Comparison of ENCODE assay signal across 12 cellular contexts in genomic region chr14:22491683-22492483, GRCh38.
A peak's percentile ranks its signal among the peaks of the same experiment; 100 is the strongest.
DNase-seq lines count a peak whose midpoint lies in the region; ATAC-seq, FAIRE-seq and TF ChIP-seq lines count a peak whose summit lies in the region.
"Had no signal": no experiment of that assay in that cellular context is flagged by ENCODE, and none has a peak within 500 bp of the region (broad histone marks: within the 10 kb centered on the region; RNA-seq: fewer than 3 reads in every experiment).

No MANE protein-coding gene starts in this region.

- H3K4me3 Mint-ChIP-seq in CD4-positive, alpha-beta T cell, result peak overlapping the region; percentile 95
- no peak overlapping the region for H3K4me3 Mint-ChIP-seq in type B pancreatic cell

- peak; percentile 26; the same call in 1 of the 2 replicates for TF ChIP-seq RAD21 in GM12878 (IDR thresholded peaks at IDR 0.05; ENCODE audit: insufficient read depth, low read depth, low read length)

- peak overlapping the region; percentile 93 for H3K27ac Mint-ChIP-seq in CD4-positive, alpha-beta T cell
- no peak overlapping the region for H3K27ac Mint-ChIP-seq in type B pancreatic cell

- peak; percentile 69 to 92; a peak in 3 of 4 replicates for TF ChIP-seq EP300 in GM12878 (IDR thresholded peaks at IDR 0.05; ENCODE audit: borderline replicate concordance in 1 of 2, control insufficient read depth in 1 of 2, low read depth in 2 of 2, low read length in 2 of 2)

- H3K9me3 Mint-ChIP-seq in CD4-positive, alpha-beta T cell, result no peaks in the 10 kb centered on the region
- H3K9me3 Mint-ChIP-seq in type B pancreatic cell, result no peaks in the 10 kb centered on the region

- H3K79me2 ChIP-seq in GM12878 (ENCODE audit: control insufficient read depth, insufficient read depth, low read length), result peaks cover 60% of the 10 kb centered on the region

- CTCF ChIA-PET in CD4-positive, alpha-beta T cell (lab: Charles Lee), result interaction anchor here (1.2 to 2.0 kb wide), 2 partner anchors 65 to 78 kb away, joined by 4 to 5 read pairs; no protein-coding TSS in a partner anchor
- CTCF ChIA-PET in GM12878 (lab: Yijun Ruan, JAX), result interaction anchor here (0.7 to 12.6 kb wide), 11 partner anchors 16 to 111 kb away, joined by 3 to 171 read pairs (median 6); no protein-coding TSS in a partner anchor

- no peak for FAIRE-seq in GM12878 (lab: Jason Lieb, UNC)
- FAIRE-seq: H1, K562 had no signal

- H3K36me3 ChIP-seq in GM12878 (ENCODE audit: control insufficient read depth in 2 of 2, insufficient read depth in 2 of 2, low read length in 1 of 2), result no peaks in the 10 kb centered on the region

- H3K9ac ChIP-seq in GM12878 (ENCODE audit: control insufficient read depth, insufficient read depth, low read length), result peak overlapping the region; percentile 77

- no peak overlapping the region for H2AFZ ChIP-seq in GM12878 (ENCODE audit: control insufficient read depth, low read depth, low read length)

- peaks cover 67% of the 10 kb centered on the region for H3K4me1 Mint-ChIP-seq in CD4-positive, alpha-beta T cell (ENCODE audit: low read depth)
- peaks cover 34% of the 10 kb centered on the region for H3K4me1 Mint-ChIP-seq in type B pancreatic cell (ENCODE audit: unreplicated experiment)

- ATAC-seq in CD4-positive, alpha-beta T cell (ENCODE audit: poor library complexity), result peak; percentile 45
- ATAC-seq in GM18867 (IDR thresholded peaks at IDR 0.05; ENCODE audit: unreplicated experiment) (peak; percentile 33), HG03108 (IDR thresholded peaks at IDR 0.05; ENCODE audit: unreplicated experiment) (peak; percentile 25), GM12878 (peak; percentile 57)
- ATAC-seq: K562, PC-3 had no signal

- H3K4me3 ChIP-seq in GM12878, result peak overlapping the region; percentile 45
- H3K4me3 ChIP-seq: K562 had no signal

- H3K36me3 Mint-ChIP-seq in CD4-positive, alpha-beta T cell (ENCODE audit: low read depth), result peaks cover 96% of the 10 kb centered on the region
- H3K36me3 Mint-ChIP-seq in type B pancreatic cell, result no peaks in the 10 kb centered on the region

- no peak for TF ChIP-seq CTCF in CD4-positive, alpha-beta T cell (IDR thresholded peaks at IDR 0.05)
- TF ChIP-seq CTCF in GM12878 (IDR thresholded peaks at IDR 0.05 in 2 of 3, conservative IDR thresholded peaks at IDR 0.05 in 1 of 3; ENCODE audit: control insufficient read depth in 2 of 3, extremely low read depth in 1 of 3, insufficient read depth in 1 of 3, low read depth in 3 of 3, low read length in 3 of 3), result no peak
- no peak for TF ChIP-seq CTCF in type B pancreatic cell (conservative IDR thresholded peaks at IDR 0.05)

- no peaks in the 10 kb centered on the region for H4K20me1 ChIP-seq in GM12878 (ENCODE audit: control insufficient read depth, insufficient read depth)

- RAD21 ChIA-PET in GM12878 (lab: Charles Lee; ENCODE audit: unreplicated experiment), result interaction anchor here (0.8 to 27.9 kb wide), 21 partner anchors 11 to 322 kb away, joined by 3 to 797 read pairs (median 5); no protein-coding TSS in a partner anchor

- TF ChIP-seq POLR2A in GM12878 (IDR thresholded peaks at IDR 0.05; ENCODE audit: low read depth, low read length), result peak; percentile 68

- no peaks in the 10 kb centered on the region for H3K27me3 Mint-ChIP-seq in CD4-positive, alpha-beta T cell
- H3K27me3 Mint-ChIP-seq in type B pancreatic cell, result peaks cover 40% of the 10 kb centered on the region

- H3K4me1 ChIP-seq in GM12878 (ENCODE audit: control insufficient read depth, insufficient read depth, low read length), result peaks cover 86% of the 10 kb centered on the region

- H3K27ac ChIP-seq in CD4-positive, alpha-beta T cell (ENCODE audit: low read depth, low read length), result peak overlapping the region; percentile 75
- H3K27ac ChIP-seq in GM12878 (ENCODE audit: control insufficient read depth, insufficient read depth), result peak overlapping the region; percentile 98

- H3K27me3 ChIP-seq in CD4-positive, alpha-beta T cell (ENCODE audit: control insufficient read depth, insufficient read depth, low read length), result no peaks in the 10 kb centered on the region
- no peaks in the 10 kb centered on the region for H3K27me3 ChIP-seq in GM12878 (replicated peaks in 1 of 2; ENCODE audit: control insufficient read depth in 2 of 2, insufficient read depth in 2 of 2, low read length in 1 of 2)

- peak in 2 of 10 experiments; percentile 24 to 46 for DNase-seq in CD4-positive, alpha-beta T cell
- DNase-seq in GM12878 (ENCODE audit: low read depth, low spot score), result no peak
- DNase-seq in putamen (ENCODE audit: low spot score), result no peak
- no peak for DNase-seq in type B pancreatic cell (ENCODE audit: extremely low spot score, unreplicated experiment)
- DNase-seq in middle frontal gyrus (ENCODE audit: extremely low spot score, low spot score), result no peak
- no peak for DNase-seq in NCI-H510A (lab: John Stamatoyannopoulos, UW)
- DNase-seq: DMS79, PC-3 had no signal

- POLR2A ChIA-PET in CD4-positive, alpha-beta T cell (lab: Charles Lee), result interaction anchor here (1.1 to 25.0 kb wide), 5 partner anchors 11 to 73 kb away, joined by 3 to 412 read pairs (median 11); no protein-coding TSS in a partner anchor
- POLR2A ChIA-PET in GM12878 (lab: Charles Lee), result interaction anchor here (0.8 to 35.4 kb wide), 16 partner anchors 5 to 111 kb away, joined by 3 to 875 read pairs (median 6); no protein-coding TSS in a partner anchor

- TSS peak; percentile 58 for BruUV-seq in GM12878 (replicated peaks; lab: Mats Ljungman, UMichigan)

- peak overlapping the region; percentile 83 for H3K4me2 ChIP-seq in GM12878 (ENCODE audit: control insufficient read depth, insufficient read depth)

- in situ Hi-C loops in GM12878 (cut with MboI), result no loop called here

- SMC1A ChIA-PET in GM12878 (lab: Charles Lee; ENCODE audit: uncharacterized antibody, unreplicated experiment), result interaction anchor here (0.8 to 19.9 kb wide), 17 partner anchors 8 to 111 kb away, joined by 3 to 357 read pairs (median 6); no protein-coding TSS in a partner anchor

- intact Hi-C loops in CD4-positive, alpha-beta T cell (cut with DNase I, micrococcal nuclease), result loop anchor here (2.0 to 10.0 kb wide), 5 partner anchors 15 to 497 kb away; no protein-coding TSS in a partner anchor
- intact Hi-C loops in GM12878 (cut with micrococcal nuclease; ENCODE audit: unreplicated experiment), result loop anchor here (1.0 to 2.0 kb wide), 2 partner anchors 14 to 45 kb away; no protein-coding TSS in a partner anchor

- H3K9me3 ChIP-seq in CD4-positive, alpha-beta T cell (ENCODE audit: control insufficient read depth, low read length), result no peaks in the 10 kb centered on the region
- no peaks in the 10 kb centered on the region for H3K9me3 ChIP-seq in GM12878 (replicated peaks; ENCODE audit: control insufficient read depth, insufficient read depth, low read length)

- WGBS in GM12878 (ENCODE audit: insufficient coverage, insufficient replicate concordance, low lambda C conversion rate, missing lambda C conversion rate), result 0% methylated on average over 10 of the region's 10 CpGs

TF ChIP-seq in GM12878, 131 proteins besides CTCF, POLR2A, EP300 and RAD21 (continues in another document):
- TF ChIP-seq IRF4 (IDR thresholded peaks at IDR 0.05; ENCODE audit: low read depth, low read length) (peak; percentile 74), IKZF2 (IDR thresholded peaks at IDR 0.05) (peak; percentile 81 to 84), MXI1 (IDR thresholded peaks at IDR 0.05; ENCODE audit: low read depth, low read length) (peak; percentile 81), TCF12 (IDR thresholded peaks at IDR 0.05; ENCODE audit: low read depth, low read length) (peak; percentile 92), GATAD2B (conservative IDR thresholded peaks at IDR 0.05; ENCODE audit: low read depth) (peak; percentile 97), SMC3 (IDR thresholded peaks at IDR 0.05; ENCODE audit: borderline replicate concordance, low read length) (no peak; the same call in 1 of the 2 replicates), ZNF687 (IDR thresholded peaks at IDR 0.05) (peak; percentile 94), KDM1A (IDR thresholded peaks at IDR 0.05; ENCODE audit: borderline replicate concordance) (no peak), FOS (IDR thresholded peaks at IDR 0.05; ENCODE audit: borderline replicate concordance, extremely low read depth, insufficient read length) (no peak), HDAC2 (IDR thresholded peaks at IDR 0.05) (no peak), TCF7 (IDR thresholded peaks at IDR 0.05; ENCODE audit: borderline replicate concordance) (peak; percentile 41; the same call in 1 of the 2 replicates), NRF1 (conservative IDR thresholded peaks at IDR 0.05; ENCODE audit: low read depth, low read length) (no peak; the same call in 1 of the 2 replicates), SREBF2 (IDR thresholded peaks at IDR 0.05; ENCODE audit: low read length) (no peak)
